Comparison of ENCODE assay signal across 8 cellular contexts in the genomic region with DNA sequence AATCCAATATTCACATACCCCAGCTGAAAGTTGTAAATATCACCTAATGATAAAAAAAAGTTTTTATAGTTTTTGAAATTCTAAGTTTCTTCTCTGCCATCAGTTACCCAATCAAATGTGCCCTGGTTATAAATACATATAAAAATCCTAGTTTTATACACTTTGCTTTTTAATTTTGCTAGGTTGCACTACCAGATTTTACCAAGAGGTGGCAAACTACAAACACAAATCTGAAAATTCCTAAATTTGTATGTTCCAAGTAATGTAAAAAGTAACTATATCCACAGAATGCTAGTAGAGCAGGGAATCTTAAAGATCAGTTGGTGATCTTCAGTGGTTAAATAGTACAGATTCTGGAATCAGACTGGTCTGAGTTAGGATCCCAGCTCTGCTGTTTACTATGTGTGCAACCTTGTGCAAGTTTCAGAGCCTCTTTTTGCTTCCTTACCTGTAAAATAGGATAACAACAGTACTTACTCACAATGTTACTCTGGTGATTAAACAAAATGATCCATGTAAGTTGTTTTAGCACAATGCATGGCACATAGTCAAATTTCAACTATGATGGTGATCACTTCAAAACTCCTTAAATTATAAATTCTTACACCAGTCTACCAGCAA. TPM values are rescaled to one million over a fixed set of nuclear protein-coding genes. Genes with fewer than 3 reads are reported as not detected.
DNase-seq lines count a peak whose midpoint lies in the region; ATAC-seq and TF ChIP-seq lines count a peak whose summit lies in the region.

No MANE protein-coding gene starts in this region.

- no peaks in the 10 kb centered on the region for H3K9me3 ChIP-seq in OCI-LY3 (ENCODE audit: insufficient read depth, low read length)

- no peak overlapping the region for H3K4me2 ChIP-seq in OCI-LY3 (ENCODE audit: low read length)

- ATAC-seq in GM19035 (IDR thresholded peaks at IDR 0.05; ENCODE audit: unreplicated experiment) (no peak), HG02973 (IDR thresholded peaks at IDR 0.05; ENCODE audit: unreplicated experiment) (no peak)

- H3K79me2 ChIP-seq in OCI-LY3 (ENCODE audit: low read length) = peaks cover 98% of the 10 kb centered on the region

- peaks cover 31% of the 10 kb centered on the region for H4K20me1 ChIP-seq in OCI-LY3 (ENCODE audit: insufficient read depth, low read length)

- no peak overlapping the region for H2AFZ ChIP-seq in OCI-LY3 (ENCODE audit: low read depth, low read length)

- DNase-seq in NCI-H748 (lab: John Stamatoyannopoulos, UW; ENCODE audit: unreplicated experiment) (peak; percentile 14), NCI-H748 treated with DMSO at 0.1 percent for 48 hours (lab: John Stamatoyannopoulos, UW) (no peak), epithelial cell of proximal tubule (ENCODE audit: low read depth) (no peak), renal cortical epithelial cell (ENCODE audit: low read depth) (peak; percentile 45), HK-2 (ENCODE audit: unreplicated experiment) (no peak)

- peak; percentile 91 for TF ChIP-seq CTCF in OCI-LY3 (IDR thresholded peaks at IDR 0.05; ENCODE audit: low read depth, low read length)
- peak; percentile 64 for TF ChIP-seq CTCF in epithelial cell of proximal tubule (conservative IDR thresholded peaks at IDR 0.05; ENCODE audit: low read depth, low read length)

- H3K4me3 ChIP-seq in OCI-LY3 (ENCODE audit: low read length) = no peak overlapping the region
- H3K4me3 ChIP-seq in epithelial cell of proximal tubule (ENCODE audit: low read depth, low read length) = no peak overlapping the region

- H3K36me3 ChIP-seq in OCI-LY3 (replicated peaks; ENCODE audit: low read depth, low read length) = peaks cover 9% of the 10 kb centered on the region

- H3K4me1 ChIP-seq in OCI-LY3 (ENCODE audit: low read length) = peaks cover 5% of the 10 kb centered on the region

- H3K27me3 ChIP-seq in OCI-LY3 (ENCODE audit: low read depth, low read length) = no peaks in the 10 kb centered on the region

- peak overlapping the region; percentile 6; the same call in 1 of the 2 replicates for H3K27ac ChIP-seq in OCI-LY3 (ENCODE audit: low read length)

- H3K9ac ChIP-seq in OCI-LY3 (ENCODE audit: low read length) = no peak overlapping the region

RNA-seq across cellular contexts. Expression of gene TRPM7, which starts 11.0 kb away (rescaled TPM):
- total RNA-seq in epithelial cell of proximal tubule (16.6 and 16.8 TPM in 2 replicates), renal cortical epithelial cell (49.3 and 71.9 TPM in 2 replicates)

Comparison
In these comparisons a context has a peak if more than half of its experiments do, and no peak if none do; other contexts are left out.
1. DNase-seq: peak in NCI-H748 (single experiment) and renal cortical epithelial cell (single experiment); none in NCI-H748 treated with DMSO at 0.1 percent for 48 hours (single experiment), epithelial cell of proximal tubule (single experiment) and HK-2 (single experiment).